Comparison of ENCODE assay signal across 1 cellular context in genomic region chr3:30510596-30510995, GRCh38.
TF ChIP-seq lines count a peak whose summit lies in the region.

No MANE protein-coding gene starts in this region.

TF ChIP-seq in SK-N-SH treated with all-trans-retinoic acid at 6 μM for 48 hours, 23 proteins besides CTCF, POLR2A, EP300 and RAD21:
- TF ChIP-seq CSDC2 (CRISPR knock-in tag; IDR thresholded peaks at IDR 0.05) = no peak
- no peak for TF ChIP-seq ISL1 (CRISPR knock-in tag; IDR thresholded peaks at IDR 0.05)
